In genomic region chr18:74734013-74734444, GRCh38 we compare ENCODE assay signal across 17 cellular contexts.
DNase-seq lines count a peak whose midpoint lies in the region; ATAC-seq and TF ChIP-seq lines count a peak whose summit lies in the region.
"Had no signal": no experiment of that assay in that cellular context is flagged by ENCODE, and none has a peak within 500 bp of the region (broad histone marks: within the 10 kb centered on the region; RNA-seq: fewer than 3 reads in every experiment).

No MANE protein-coding gene starts in this region.

- H3K9me3 Mint-ChIP-seq in mesothelial cell of epicardium (no peaks in the 10 kb centered on the region), type B pancreatic cell (no peaks in the 10 kb centered on the region)
- H3K9me3 Mint-ChIP-seq: CD8-positive, alpha-beta T cell; GM23338 had no signal

- DNase-seq in NCI-H510A treated with DMSO at 0.1 percent for 48 hours (lab: John Stamatoyannopoulos, UW): peak; percentile 81
- DNase-seq in NCI-H510A (lab: John Stamatoyannopoulos, UW): no peak
- DNase-seq in mesothelial cell of epicardium (ENCODE audit: low spot score in 2 of 2, unreplicated experiment in 2 of 2): no peak
- no peak for DNase-seq in type B pancreatic cell (ENCODE audit: extremely low spot score, unreplicated experiment)
- DNase-seq in superior temporal gyrus (ENCODE audit: extremely low spot score): no peak
- DNase-seq in caudate nucleus (lab: John Stamatoyannopoulos, UW): no peak
- DNase-seq: CD8-positive, alpha-beta T cell; KBM-7; NCI-H1048; NCI-H146; NCI-H2081; NCI-H69; NK-92 treated with Interleukin-12 subunit alpha and Interleukin-12 subunit beta, amount 100 ng/mL, for 24 hours had no signal

- no peak overlapping the region for H3K9ac ChIP-seq in endocrine pancreas (ENCODE audit: control insufficient read depth, insufficient read depth, low read length)
- H3K9ac ChIP-seq: BLaER1 had no signal

- no peaks in the 10 kb centered on the region for H3K36me3 ChIP-seq in endocrine pancreas (ENCODE audit: control insufficient read depth, insufficient read depth, low read length)
- no peaks in the 10 kb centered on the region for H3K36me3 ChIP-seq in gastroesophageal sphincter

- 70 to 97% methylated on average over 8 to 9 of the region's 11 CpGs for WGBS in gastroesophageal sphincter (ENCODE audit: low coverage in 1 of 2), 2 donors

- TF ChIP-seq CTCF in mesothelial cell of epicardium (IDR thresholded peaks at IDR 0.05; ENCODE audit: unreplicated experiment) (no peak), type B pancreatic cell (conservative IDR thresholded peaks at IDR 0.05) (no peak), gastroesophageal sphincter (IDR thresholded peaks at IDR 0.05) (no peak)

- H3K4me1 Mint-ChIP-seq in mesothelial cell of epicardium (no peaks in the 10 kb centered on the region), type B pancreatic cell (ENCODE audit: unreplicated experiment) (peaks cover 5% of the 10 kb centered on the region)

- H3K27me3 ChIP-seq in endocrine pancreas (ENCODE audit: control insufficient read depth, insufficient read depth, low read length) (no peaks in the 10 kb centered on the region), gastroesophageal sphincter (no peaks in the 10 kb centered on the region)
- H3K27me3 ChIP-seq: BLaER1 had no signal

- ATAC-seq in gastroesophageal sphincter: no peak
- ATAC-seq: CD8-positive, alpha-beta T cell; GM23338 had no signal

- H3K4me3 ChIP-seq in endocrine pancreas (ENCODE audit: control insufficient read depth, insufficient read depth, low read length) (peak overlapping the region; percentile 78), gastroesophageal sphincter (no peak overlapping the region)
- H3K4me3 ChIP-seq: BLaER1, GM23338 had no signal

- no peak for TF ChIP-seq EP300 in gastroesophageal sphincter (IDR thresholded peaks at IDR 0.05)

- H3K4me3 Mint-ChIP-seq in mesothelial cell of epicardium: no peak overlapping the region
- H3K4me3 Mint-ChIP-seq in type B pancreatic cell: peak overlapping the region; percentile 71
- H3K4me3 Mint-ChIP-seq: CD8-positive, alpha-beta T cell; GM23338 had no signal

- H3K9me3 ChIP-seq in endocrine pancreas (ENCODE audit: control insufficient read depth, low read length): no peaks in the 10 kb centered on the region
- H3K9me3 ChIP-seq in gastroesophageal sphincter: no peaks in the 10 kb centered on the region
- H3K9me3 ChIP-seq: BLaER1 had no signal

- H3K4me1 ChIP-seq in endocrine pancreas (ENCODE audit: control insufficient read depth, insufficient read depth, low read length) (peaks cover 9% of the 10 kb centered on the region), gastroesophageal sphincter (no peaks in the 10 kb centered on the region)
- H3K4me1 ChIP-seq: BLaER1 had no signal

- H3K27ac Mint-ChIP-seq in mesothelial cell of epicardium (peak overlapping the region; percentile 57), type B pancreatic cell (peak overlapping the region; percentile 83)
- H3K27ac Mint-ChIP-seq: CD8-positive, alpha-beta T cell; GM23338 had no signal

- no peak for TF ChIP-seq POLR2A in gastroesophageal sphincter (IDR thresholded peaks at IDR 0.05)

- H3K27me3 Mint-ChIP-seq in mesothelial cell of epicardium (ENCODE audit: low read depth): no peaks in the 10 kb centered on the region
- no peaks in the 10 kb centered on the region for H3K27me3 Mint-ChIP-seq in type B pancreatic cell

- no peaks in the 10 kb centered on the region for H3K36me3 Mint-ChIP-seq in mesothelial cell of epicardium
- H3K36me3 Mint-ChIP-seq in type B pancreatic cell: peaks cover 2% of the 10 kb centered on the region

- H3K27ac ChIP-seq in gastroesophageal sphincter: no peak overlapping the region
- H3K27ac ChIP-seq in caudate nucleus (ENCODE audit: low read depth, low read length): no peak overlapping the region
- H3K27ac ChIP-seq: BLaER1 had no signal
